In genomic region chr6:142946924-142947701, GRCh38 we compare ENCODE assay signal across 1 cellular context.
TF ChIP-seq lines count a peak whose summit lies in the region.

No MANE protein-coding gene starts in this region.

TF ChIP-seq in HCT116, 20 proteins besides CTCF, POLR2A, EP300 and RAD21 (continued from another document):
- TF ChIP-seq REST (IDR thresholded peaks at IDR 0.05; ENCODE audit: low read depth) (no peak), SIN3A (IDR thresholded peaks at IDR 0.05; ENCODE audit: low read depth) (peak; percentile 81; the same call in 1 of the 2 replicates), FOSL1 (IDR thresholded peaks at IDR 0.05; ENCODE audit: low read depth) (no peak; the same call in 1 of the 2 replicates), POLR2AphosphoS5 (IDR thresholded peaks at IDR 0.05; ENCODE audit: low read depth, low read length) (peak; percentile 64), TCF7L2 (IDR thresholded peaks at IDR 0.05; ENCODE audit: borderline replicate concordance, extremely low read depth, insufficient read depth, insufficient read length) (no peak), JUND (IDR thresholded peaks at IDR 0.05) (no peak; the same call in 1 of the 2 replicates), CBX3 (IDR thresholded peaks at IDR 0.05; ENCODE audit: low read depth) (no peak), ZFX (IDR thresholded peaks at IDR 0.05) (peak; percentile 44; the same call in 1 of the 2 replicates), MAX (IDR thresholded peaks at IDR 0.05) (peak; percentile 61; the same call in 1 of the 2 replicates), YY1 (IDR thresholded peaks at IDR 0.05; ENCODE audit: extremely low read depth, insufficient replicate concordance, low read depth, low read length) (no peak), EZH2phosphoT487 (IDR thresholded peaks at IDR 0.05; ENCODE audit: borderline replicate concordance) (no peak), ZNF274 (IDR thresholded peaks at IDR 0.05; ENCODE audit: low read depth, low read length) (no peak), ELF1 (IDR thresholded peaks at IDR 0.05; ENCODE audit: borderline replicate concordance, low read depth) (no peak)
- TF ChIP-seq, protein P1, sequence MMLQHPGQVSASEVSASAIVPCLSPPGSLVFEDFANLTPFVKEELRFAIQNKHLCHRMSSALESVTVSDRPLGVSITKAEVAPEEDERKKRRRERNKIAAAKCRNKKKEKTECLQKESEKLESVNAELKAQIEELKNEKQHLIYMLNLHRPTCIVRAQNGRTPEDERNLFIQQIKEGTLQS (IDR thresholded peaks at IDR 0.05), result no peak
